Comparison of ENCODE assay signal across 1 cellular context in the genomic region with DNA sequence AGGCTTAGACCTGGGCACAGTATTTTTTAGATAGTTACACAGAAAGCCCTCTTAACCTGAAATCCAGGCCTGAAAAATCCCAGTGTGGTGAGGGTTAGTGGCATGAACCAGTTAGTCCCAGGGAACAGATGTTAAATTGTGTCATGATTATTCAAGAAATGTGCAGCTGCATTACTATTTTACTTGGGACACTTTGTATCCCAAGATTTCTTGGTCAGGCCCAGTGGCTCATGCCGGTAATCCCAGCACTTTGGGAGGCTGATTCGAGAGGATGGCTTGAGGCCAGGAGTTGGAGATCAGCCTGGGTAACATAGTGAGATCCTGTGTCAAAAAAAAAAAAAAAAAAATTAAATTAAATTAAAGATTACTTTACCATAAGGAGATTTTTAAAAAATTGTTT.
TF ChIP-seq lines count a peak whose summit lies in the region.

No MANE protein-coding gene starts in this region.

TF ChIP-seq in IMR-90, 13 proteins besides CTCF, POLR2A, EP300 and RAD21 (continued from another document):
- TF ChIP-seq, protein P1, sequence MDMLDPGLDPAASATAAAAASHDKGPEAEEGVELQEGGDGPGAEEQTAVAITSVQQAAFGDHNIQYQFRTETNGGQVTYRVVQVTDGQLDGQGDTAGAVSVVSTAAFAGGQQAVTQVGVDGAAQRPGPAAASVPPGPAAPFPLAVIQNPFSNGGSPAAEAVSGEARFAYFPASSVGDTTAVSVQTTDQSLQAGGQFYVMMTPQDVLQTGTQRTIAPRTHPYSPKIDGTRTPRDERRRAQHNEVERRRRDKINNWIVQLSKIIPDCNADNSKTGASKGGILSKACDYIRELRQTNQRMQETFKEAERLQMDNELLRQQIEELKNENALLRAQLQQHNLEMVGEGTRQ (IDR thresholded peaks at IDR 0.05; ENCODE audit: low read depth, low read length), result no peak
- TF ChIP-seq CEBPB (IDR thresholded peaks at IDR 0.05; ENCODE audit: low read depth, low read length) (no peak), RCOR1 (IDR thresholded peaks at IDR 0.05; ENCODE audit: insufficient replicate concordance, low read length) (no peak), CHD1 (IDR thresholded peaks at IDR 0.05; ENCODE audit: low read depth, low read length) (no peak), MXI1 (IDR thresholded peaks at IDR 0.05; ENCODE audit: borderline replicate concordance, low read depth, low read length) (no peak), FOS (IDR thresholded peaks at IDR 0.05; ENCODE audit: low read depth, low read length) (no peak), MAZ (IDR thresholded peaks at IDR 0.05; ENCODE audit: borderline replicate concordance, low read depth, low read length) (no peak), NFE2L2 (IDR thresholded peaks at IDR 0.05; ENCODE audit: low read depth, low read length) (no peak), SMC3 (IDR thresholded peaks at IDR 0.05; ENCODE audit: low read depth, low read length) (no peak)
